Comparison of ENCODE assay signal across 12 cellular contexts in the genomic region with DNA sequence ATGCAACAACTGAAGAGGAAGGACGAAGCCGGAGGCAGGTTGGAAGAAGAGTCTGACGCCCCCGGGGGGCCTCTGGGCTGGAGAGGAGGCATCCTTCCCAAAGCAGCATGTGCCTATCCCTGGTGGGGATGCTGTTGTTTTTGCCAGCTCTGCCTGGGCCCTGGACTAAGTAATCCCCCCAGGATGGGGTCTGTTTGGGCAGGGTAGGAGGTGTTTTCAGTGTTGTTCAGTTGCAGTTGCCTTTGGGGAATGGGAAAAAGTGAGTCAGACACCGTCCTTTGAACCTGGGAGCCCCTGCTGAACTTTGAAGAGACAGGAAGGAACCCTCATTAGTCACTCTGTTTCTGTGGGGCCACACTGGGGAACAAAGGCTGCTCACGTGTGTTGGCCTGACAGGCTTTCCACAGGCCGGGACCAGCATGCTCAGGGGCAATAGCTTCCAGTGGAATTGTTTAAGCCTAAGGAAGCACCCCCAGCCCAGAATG.
DNase-seq lines count a peak whose midpoint lies in the region; ATAC-seq and TF ChIP-seq lines count a peak whose summit lies in the region.
"Had no signal": no experiment of that assay in that cellular context is flagged by ENCODE, and none has a peak within 500 bp of the region (broad histone marks: within the 10 kb centered on the region; RNA-seq: fewer than 3 reads in every experiment).

No MANE protein-coding gene starts in this region.

- peak; percentile 64 to 70 for DNase-seq in Kasumi-1 (lab: John Stamatoyannopoulos, UW)
- peak; percentile 85 for DNase-seq in activated CD8-positive, alpha-beta memory T cell treated with anti-CD3 and anti-CD28 coated beads for 24 hours
- DNase-seq in effector CD4-positive, alpha-beta T cell, result peak; percentile 39
- DNase-seq in stimulated activated CD4-positive, alpha-beta T cell treated with anti-CD3 and anti-CD28 coated beads, TNF-alpha, amount 100 ng/mL, for 48 hours (ENCODE audit: low read depth in 3 of 3), result peak in 2 of 3 donors; percentile 52 to 57
- DNase-seq in medulla oblongata (ENCODE audit: extremely low spot score), result no peak
- DNase-seq: caudate nucleus, COR-L47, NCI-H187 treated with DMSO at 0.1 percent for 48 hours, uterus had no signal

- ATAC-seq in HG02870 (IDR thresholded peaks at IDR 0.05; ENCODE audit: unreplicated experiment), result no peak
- no peak for ATAC-seq in GM19463 (IDR thresholded peaks at IDR 0.05; ENCODE audit: unreplicated experiment)
- no peak for ATAC-seq in SK-N-SH treated with all-trans-retinoic acid at 6 μM for 48 hours

TF ChIP-seq in SK-N-SH treated with all-trans-retinoic acid at 6 μM for 48 hours, 23 proteins besides CTCF, POLR2A, EP300 and RAD21:
- TF ChIP-seq ISL1 (CRISPR knock-in tag; IDR thresholded peaks at IDR 0.05) (no peak), SNAI2 (CRISPR knock-in tag; IDR thresholded peaks at IDR 0.05) (no peak), ZNF8 (CRISPR knock-in tag; IDR thresholded peaks at IDR 0.05) (no peak), ZNF70 (CRISPR knock-in tag; IDR thresholded peaks at IDR 0.05) (no peak), ESRRG (CRISPR knock-in tag; IDR thresholded peaks at IDR 0.05) (no peak), TOX (CRISPR knock-in tag; IDR thresholded peaks at IDR 0.05; ENCODE audit: borderline replicate concordance) (no peak), RARB (CRISPR knock-in tag; IDR thresholded peaks at IDR 0.05) (no peak), ZNF565 (CRISPR knock-in tag; conservative IDR thresholded peaks at IDR 0.05; ENCODE audit: low read depth) (no peak), ARNTL (CRISPR knock-in tag; IDR thresholded peaks at IDR 0.05; ENCODE audit: borderline replicate concordance, low read depth) (no peak), TCF4 (CRISPR knock-in tag; IDR thresholded peaks at IDR 0.05; ENCODE audit: borderline replicate concordance) (no peak), CSDC2 (CRISPR knock-in tag; IDR thresholded peaks at IDR 0.05) (no peak), GLIS3 (CRISPR knock-in tag; IDR thresholded peaks at IDR 0.05) (no peak), ZFP3 (CRISPR knock-in tag; IDR thresholded peaks at IDR 0.05) (no peak)
- TF ChIP-seq, protein P1, sequence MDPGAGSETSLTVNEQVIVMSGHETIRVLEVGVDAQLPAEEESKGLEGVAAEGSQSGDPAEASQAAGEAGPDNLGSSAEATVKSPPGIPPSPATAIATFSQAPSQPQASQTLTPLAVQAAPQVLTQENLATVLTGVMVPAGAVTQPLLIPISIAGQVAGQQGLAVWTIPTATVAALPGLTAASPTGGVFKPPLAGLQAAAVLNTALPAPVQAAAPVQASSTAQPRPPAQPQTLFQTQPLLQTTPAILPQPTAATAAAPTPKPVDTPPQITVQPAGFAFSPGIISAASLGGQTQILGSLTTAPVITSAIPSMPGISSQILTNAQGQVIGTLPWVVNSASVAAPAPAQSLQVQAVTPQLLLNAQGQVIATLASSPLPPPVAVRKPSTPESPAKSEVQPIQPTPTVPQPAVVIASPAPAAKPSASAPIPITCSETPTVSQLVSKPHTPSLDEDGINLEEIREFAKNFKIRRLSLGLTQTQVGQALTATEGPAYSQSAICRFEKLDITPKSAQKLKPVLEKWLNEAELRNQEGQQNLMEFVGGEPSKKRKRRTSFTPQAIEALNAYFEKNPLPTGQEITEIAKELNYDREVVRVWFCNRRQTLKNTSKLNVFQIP (CRISPR knock-in tag; IDR thresholded peaks at IDR 0.05; ENCODE audit: borderline replicate concordance, low read depth), result no peak
- TF ChIP-seq, protein P2, sequence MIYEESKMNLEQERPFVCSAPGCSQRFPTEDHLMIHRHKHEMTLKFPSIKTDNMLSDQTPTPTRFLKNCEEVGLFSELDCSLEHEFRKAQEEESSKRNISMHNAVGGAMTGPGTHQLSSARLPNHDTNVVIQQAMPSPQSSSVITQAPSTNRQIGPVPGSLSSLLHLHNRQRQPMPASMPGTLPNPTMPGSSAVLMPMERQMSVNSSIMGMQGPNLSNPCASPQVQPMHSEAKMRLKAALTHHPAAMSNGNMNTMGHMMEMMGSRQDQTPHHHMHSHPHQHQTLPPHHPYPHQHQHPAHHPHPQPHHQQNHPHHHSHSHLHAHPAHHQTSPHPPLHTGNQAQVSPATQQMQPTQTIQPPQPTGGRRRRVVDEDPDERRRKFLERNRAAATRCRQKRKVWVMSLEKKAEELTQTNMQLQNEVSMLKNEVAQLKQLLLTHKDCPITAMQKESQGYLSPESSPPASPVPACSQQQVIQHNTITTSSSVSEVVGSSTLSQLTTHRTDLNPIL (CRISPR knock-in tag; IDR thresholded peaks at IDR 0.05; ENCODE audit: low read depth), result no peak
- TF ChIP-seq, protein P3, sequence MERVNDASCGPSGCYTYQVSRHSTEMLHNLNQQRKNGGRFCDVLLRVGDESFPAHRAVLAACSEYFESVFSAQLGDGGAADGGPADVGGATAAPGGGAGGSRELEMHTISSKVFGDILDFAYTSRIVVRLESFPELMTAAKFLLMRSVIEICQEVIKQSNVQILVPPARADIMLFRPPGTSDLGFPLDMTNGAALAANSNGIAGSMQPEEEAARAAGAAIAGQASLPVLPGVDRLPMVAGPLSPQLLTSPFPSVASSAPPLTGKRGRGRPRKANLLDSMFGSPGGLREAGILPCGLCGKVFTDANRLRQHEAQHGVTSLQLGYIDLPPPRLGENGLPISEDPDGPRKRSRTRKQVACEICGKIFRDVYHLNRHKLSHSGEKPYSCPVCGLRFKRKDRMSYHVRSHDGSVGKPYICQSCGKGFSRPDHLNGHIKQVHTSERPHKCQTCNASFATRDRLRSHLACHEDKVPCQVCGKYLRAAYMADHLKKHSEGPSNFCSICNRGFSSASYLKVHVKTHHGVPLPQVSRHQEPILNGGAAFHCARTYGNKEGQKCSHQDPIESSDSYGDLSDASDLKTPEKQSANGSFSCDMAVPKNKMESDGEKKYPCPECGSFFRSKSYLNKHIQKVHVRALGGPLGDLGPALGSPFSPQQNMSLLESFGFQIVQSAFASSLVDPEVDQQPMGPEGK (CRISPR knock-in tag; IDR thresholded peaks at IDR 0.05; ENCODE audit: borderline replicate concordance), result no peak
TF ChIP-seq in SK-N-SH treated with all-trans-retinoic acid at 6 μM for 48 hours: peak in this region for 0.
